Comparison of ENCODE assay signal across 8 cellular contexts in the genomic region with DNA sequence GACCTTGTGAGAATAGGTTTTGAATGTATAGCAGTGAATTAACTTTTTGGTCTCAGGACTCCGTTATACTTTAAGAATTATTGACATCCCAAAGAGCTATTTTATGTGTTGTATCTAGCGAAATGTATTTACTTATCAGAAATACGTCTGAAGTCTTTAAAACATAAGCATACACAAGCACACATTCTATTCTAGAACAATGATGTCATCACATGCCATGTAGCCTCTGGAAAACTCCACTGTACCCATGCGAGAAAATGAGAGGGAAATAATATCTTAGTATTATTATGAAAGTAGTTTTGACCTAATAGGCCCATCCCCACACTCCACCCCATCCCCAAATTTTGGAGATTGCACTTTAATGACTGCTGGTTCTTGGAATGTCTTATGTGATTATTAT. TPM values are rescaled to one million over a fixed set of nuclear protein-coding genes. Genes with fewer than 3 reads are reported as not detected.
DNase-seq lines count a peak whose midpoint lies in the region; ATAC-seq and TF ChIP-seq lines count a peak whose summit lies in the region.

No MANE protein-coding gene starts in this region.

- peak overlapping the region; percentile 81 for H3K4me2 ChIP-seq in BLaER1

- TF ChIP-seq CTCF in NB4 (IDR thresholded peaks at IDR 0.05; ENCODE audit: low read depth, low read length) = no peak
- no peak for TF ChIP-seq CTCF in GM10248 (IDR thresholded peaks at IDR 0.05; ENCODE audit: control extremely low read depth, extremely low read depth, low read depth, missing control alignments)

- no peaks in the 10 kb centered on the region for H3K9me3 Mint-ChIP-seq in naive thymus-derived CD8-positive, alpha-beta T cell

- peaks cover 10 to 41% (median 11%) of the 10 kb centered on the region in 3 donors for H3K36me3 Mint-ChIP-seq in naive thymus-derived CD8-positive, alpha-beta T cell

- peak overlapping the region; percentile 85 to 95 (median 90) for H3K4me3 Mint-ChIP-seq in naive thymus-derived CD8-positive, alpha-beta T cell

- H3K36me3 ChIP-seq in BLaER1 = peaks cover 43% of the 10 kb centered on the region

- H3K4me3 ChIP-seq in BLaER1 = peak overlapping the region; percentile 93
- peak overlapping the region; percentile 98 for H3K4me3 ChIP-seq in NB4 (ENCODE audit: low read depth, low read length)

- H3K27ac Mint-ChIP-seq in naive thymus-derived CD8-positive, alpha-beta T cell = peak overlapping the region; percentile 49 to 99 (median 96)

- H3K9ac ChIP-seq in BLaER1 = peak overlapping the region; percentile 99; the same call in 1 of the 2 replicates

- peaks cover 16% of the 10 kb centered on the region; the same call in 1 of the 2 replicates for H4K20me1 ChIP-seq in BLaER1

- CTCF ChIA-PET in GM10248 (lab: Yijun Ruan, JAX) = interaction anchor here (1.0 to 3.3 kb wide), 5 partner anchors 12 to 402 kb away, joined by 3 to 28 read pairs (median 3); no protein-coding TSS in a partner anchor

- H3K27me3 Mint-ChIP-seq in naive thymus-derived CD8-positive, alpha-beta T cell = no peaks in the 10 kb centered on the region

- POLR2A ChIA-PET in naive thymus-derived CD8-positive, alpha-beta T cell (lab: Charles Lee) = no interaction called here
- POLR2A ChIA-PET in GM10248 (lab: Yijun Ruan, JAX) = no interaction called here

- DNase-seq in NB4 (ENCODE audit: low read depth) (no peak), dermis microvascular lymphatic vessel endothelial cell (ENCODE audit: low read depth in 2 of 2) (peak; percentile 31 to 74), epidermal melanocyte (ENCODE audit: insufficient read length, low spot score) (no peak), CD1c-positive myeloid dendritic cell (ENCODE audit: extremely low spot score) (no peak), GM10248 (ENCODE audit: extremely low spot score) (no peak)
- no peak for DNase-seq in naive thymus-derived CD8-positive, alpha-beta T cell

- no peak for TF ChIP-seq POLR2A in NB4 (IDR thresholded peaks at IDR 0.05; ENCODE audit: extremely low read depth, insufficient read length)

- peaks cover 39% of the 10 kb centered on the region for H3K4me1 ChIP-seq in BLaER1

- H3K27me3 ChIP-seq in BLaER1 = no peaks in the 10 kb centered on the region

- H3K27ac ChIP-seq in BLaER1 = no peak overlapping the region

- H3K4me1 Mint-ChIP-seq in naive thymus-derived CD8-positive, alpha-beta T cell = peaks cover 36 to 89% (median 78%) of the 10 kb centered on the region in 4 donors

- no peaks in the 10 kb centered on the region for H3K9me3 ChIP-seq in BLaER1

- ATAC-seq in naive thymus-derived CD8-positive, alpha-beta T cell = no peak
- ATAC-seq in GM19455 (IDR thresholded peaks at IDR 0.05; ENCODE audit: unreplicated experiment) = no peak

RNA-seq across cellular contexts. Expression of gene POLR2M, which starts 1.5 kb away (rescaled TPM):
- 212 and 471 TPM in 2 replicates for total RNA-seq in dermis microvascular lymphatic vessel endothelial cell
- total RNA-seq in naive thymus-derived CD8-positive, alpha-beta T cell = 100 to 1,000 TPM; 106 to 114 TPM
- polyA plus RNA-seq in naive thymus-derived CD8-positive, alpha-beta T cell = 10 to 100 TPM; 46.0 to 56.7 (median 52.0) TPM

Comparison
In these comparisons a context has a peak if more than half of its experiments do, and no peak if none do; other contexts are left out.
1. DNase-seq: peak in dermis microvascular lymphatic vessel endothelial cell (2 of 2); none in NB4 (single experiment), naive thymus-derived CD8-positive, alpha-beta T cell (0 of 10), epidermal melanocyte (single experiment), CD1c-positive myeloid dendritic cell (single experiment) and GM10248 (single experiment).